20 cellular contexts compared by ENCODE assay signal in genomic region chr6:168274046-168274952, GRCh38. TPM values are rescaled to one million over a fixed set of nuclear protein-coding genes. Genes with fewer than 3 reads are reported as not detected.
DNase-seq lines count a peak whose midpoint lies in the region; ATAC-seq, FAIRE-seq and TF ChIP-seq lines count a peak whose summit lies in the region.
"Had no signal": no experiment of that assay in that cellular context is flagged by ENCODE, and none has a peak within 500 bp of the region (broad histone marks: within the 10 kb centered on the region; RNA-seq: fewer than 3 reads in every experiment).

No MANE protein-coding gene starts in this region.

- no peak overlapping the region for H3K4me3 ChIP-seq in H7 (ENCODE audit: insufficient read depth, low read depth, low read length)
- no peak overlapping the region for H3K4me3 ChIP-seq in H1 (ENCODE audit: extremely low read depth in 1 of 4, insufficient read depth in 2 of 4, low read depth in 3 of 4, low read length in 4 of 4)
- H3K4me3 ChIP-seq in lower lobe of right lung, result peak overlapping the region; percentile 14
- peak overlapping the region in 2 of 4 donors; percentile 21 to 22 for H3K4me3 ChIP-seq in upper lobe of left lung
- H3K4me3 ChIP-seq: MG63, sigmoid colon had no signal

- H3K36me3 ChIP-seq in H7 (replicated peaks; ENCODE audit: control insufficient read depth, insufficient read depth, low read length) (no peaks in the 10 kb centered on the region), H1 (ENCODE audit: control insufficient read depth in 2 of 4, insufficient read depth in 4 of 4, low read length in 3 of 4) (no peaks in the 10 kb centered on the region), lower lobe of right lung (no peaks in the 10 kb centered on the region), upper lobe of left lung (no peaks in the 10 kb centered on the region)
- H3K36me3 ChIP-seq: brain microvascular endothelial cell, MG63, sigmoid colon had no signal

- 0 out of 2 replicates have a peak overlapping the region, but pooled peaks have one; percentile 65 for H2AFZ ChIP-seq in H1 (ENCODE audit: low read length)

- peaks cover 0 to 17% (median 7%) of the 10 kb centered on the region in 4 experiments; a peak in 6 of 7 replicates for H3K4me1 ChIP-seq in H1 (replicated peaks in 1 of 4; ENCODE audit: control insufficient read depth in 3 of 4, insufficient read depth in 4 of 4, low read length in 3 of 4)
- H3K4me1 ChIP-seq in lower lobe of right lung, result peaks cover 13% of the 10 kb centered on the region
- peaks cover 0 to 24% (median 9%) of the 10 kb centered on the region in 4 donors for H3K4me1 ChIP-seq in upper lobe of left lung
- H3K4me1 ChIP-seq: sigmoid colon had no signal

- H4K8ac ChIP-seq in H1 (ENCODE audit: extremely low read depth, insufficient read depth, low read length), result no peak overlapping the region

- TF ChIP-seq POLR2A in H1 (IDR thresholded peaks at IDR 0.05; ENCODE audit: control extremely low read depth in 1 of 2, low read depth in 2 of 2, low read length in 2 of 2) (no peak), upper lobe of left lung (IDR thresholded peaks at IDR 0.05) (no peak)

- H2BK20ac ChIP-seq in H1 (ENCODE audit: low read length), result no peak overlapping the region

- 0 out of 4 replicates have a peak overlapping the region, but pooled peaks of 1 of the 2 experiments have one; percentile 12 for H3K4me2 ChIP-seq in H1 (ENCODE audit: insufficient read depth in 1 of 2, low read depth in 2 of 2, low read length in 2 of 2)

- CTCF ChIA-PET in H1 (lab: Charles Lee; ENCODE audit: partially characterized antibody), result interaction anchor here (1.0 to 1.8 kb wide), 5 partner anchors 11 to 81 kb away, joined by 3 to 6 read pairs (median 3); no protein-coding TSS in a partner anchor

- intact Hi-C loops in lower lobe of right lung (cut with DNase I), result no loop called here

- DNase-seq in H7 (peak; percentile 73), H1 (ENCODE audit: low read depth in 1 of 2, low spot score in 2 of 2) (no peak), lower lobe of right lung (no peak), upper lobe of left lung (peak in 1 of 2 donors; percentile 36), NCI-H2196 treated with DMSO at 0.1 percent for 48 hours (lab: John Stamatoyannopoulos, UW; ENCODE audit: unreplicated experiment) (no peak)
- DNase-seq in stimulated activated CD8-positive, alpha-beta memory T cell treated with anti-CD3 and anti-CD28 coated beads, Interleukin-4, amount 100 ng/mL, for 48 hours, result no peak
- DNase-seq: activated naive CD8-positive, alpha-beta T cell treated with anti-CD3 and anti-CD28 coated beads, Interleukin-2, amount 10 ng/mL, durations not matched to agents 7 days and 5 days; brain microvascular endothelial cell; cortex of kidney; DMS79 treated with DMSO at 0.1 percent for 48 hours; immature natural killer cell; MG63; midbrain; NCI-H1694; occipital lobe; sigmoid colon had no signal

- H4K20me1 ChIP-seq in H1 (replicated peaks in 1 of 2; ENCODE audit: control insufficient read depth in 1 of 2, insufficient read depth in 2 of 2, low read length in 2 of 2), result peaks cover 0 to 4% of the 10 kb centered on the region in 2 experiments

- no peak overlapping the region; the same call in 1 of the 2 replicates for H3K18ac ChIP-seq in H1 (ENCODE audit: extremely low read depth, low read length)

- H2BK5ac ChIP-seq in H1 (ENCODE audit: low read depth, low read length), result no peak overlapping the region

- H2AK5ac ChIP-seq in H1 (ENCODE audit: low read depth, low read length), result no peak overlapping the region

- WGBS in H1 (ENCODE audit: extremely low coverage in 1 of 2, insufficient coverage in 1 of 2, insufficient read length in 1 of 2, insufficient replicate concordance in 2 of 2, low coverage in 1 of 2, low lambda C conversion rate in 2 of 2, missing lambda C conversion rate in 1 of 2), 2 experiments, result 69% methylated on average over 9 of the region's 22 CpGs; no CpG with 5 or more reads in 1 of the 2 experiments
- 50 to 82% methylated on average over 13 to 21 of the region's 22 CpGs for WGBS in upper lobe of left lung, 2 donors

- TF ChIP-seq CTCF in H1 (IDR thresholded peaks at IDR 0.05; ENCODE audit: control extremely low read depth in 1 of 3, insufficient read depth in 1 of 3, low read depth in 1 of 3, low read length in 3 of 3), result no peak
- no peak for TF ChIP-seq CTCF in lower lobe of right lung (IDR thresholded peaks at IDR 0.05)
- no peak for TF ChIP-seq CTCF in upper lobe of left lung (IDR thresholded peaks at IDR 0.05)

- H3K27ac ChIP-seq in H1 (ENCODE audit: low read depth, low read length), result no peak overlapping the region
- H3K27ac ChIP-seq in lower lobe of right lung, result peak overlapping the region; percentile 41
- H3K27ac ChIP-seq in upper lobe of left lung, result peak overlapping the region in 1 of 4 donors; percentile 69
- H3K27ac ChIP-seq: brain microvascular endothelial cell, C4-2B, epithelial cell of prostate, sigmoid colon had no signal

- no peak for TF ChIP-seq RAD21 in H1 (IDR thresholded peaks at IDR 0.05 in 1 of 2, conservative IDR thresholded peaks at IDR 0.05 in 1 of 2; ENCODE audit: low read depth in 2 of 2, low read length in 2 of 2)

- TF ChIP-seq EP300 in H1 (IDR thresholded peaks at IDR 0.05; ENCODE audit: borderline replicate concordance in 1 of 2, low read depth in 2 of 2, low read length in 2 of 2) (no peak), upper lobe of left lung (IDR thresholded peaks at IDR 0.05) (no peak)

- H3K23ac ChIP-seq in H1 (ENCODE audit: insufficient read length), result no peak overlapping the region

- no peak overlapping the region for H3K14ac ChIP-seq in H1 (ENCODE audit: insufficient read length)

- peak; percentile 19 for FAIRE-seq in H1 (lab: Jason Lieb, UNC)

- no peak overlapping the region for H2BK120ac ChIP-seq in H1 (replicated peaks; ENCODE audit: low read depth, low read length)

- H3K23me2 ChIP-seq in H1 (ENCODE audit: low read depth, low read length), result peaks cover 7% of the 10 kb centered on the region; the same call in 1 of the 2 replicates

- H2BK15ac ChIP-seq in H1 (ENCODE audit: low read length), result 0 out of 2 replicates have a peak overlapping the region, but pooled peaks have one; percentile 2

- H3K4ac ChIP-seq in H1 (replicated peaks; ENCODE audit: insufficient read length, low read depth, low read length), result no peak overlapping the region

- no peak overlapping the region for H4K5ac ChIP-seq in H1 (ENCODE audit: insufficient read length, low read depth, low read length)

- no peak overlapping the region for H4K91ac ChIP-seq in H1 (replicated peaks; ENCODE audit: insufficient read length, low read length)

- peak; percentile 74 to 77 for ATAC-seq in lower lobe of right lung
- peak; percentile 7 to 61 for ATAC-seq in upper lobe of left lung (ENCODE audit: low FRiP score in 2 of 2)
- ATAC-seq in HG02610 (IDR thresholded peaks at IDR 0.05; ENCODE audit: unreplicated experiment), result no peak
- ATAC-seq: Right ventricle myocardium inferior had no signal

- H3K27me3 ChIP-seq in H7 (ENCODE audit: control insufficient read depth, insufficient read depth, low read length) (no peaks in the 10 kb centered on the region; the same call in 1 of the 2 replicates), H1 (replicated peaks in 1 of 4; ENCODE audit: control insufficient read depth in 3 of 4, extremely low read depth in 1 of 4, insufficient read depth in 3 of 4, low read length in 3 of 4) (no peaks in the 10 kb centered on the region; a peak in 1 of 7 replicates), lower lobe of right lung (ENCODE audit: low read depth) (no peaks in the 10 kb centered on the region), upper lobe of left lung (no peaks in the 10 kb centered on the region)
- H3K27me3 ChIP-seq: brain microvascular endothelial cell, MG63 had no signal

- no peak overlapping the region for H3K56ac ChIP-seq in H1 (replicated peaks; ENCODE audit: insufficient read length, low read depth, low read length)

- H3K9me3 ChIP-seq in H1 (ENCODE audit: insufficient read depth in 2 of 2, low read depth in 1 of 2, low read length in 1 of 2) (no peaks in the 10 kb centered on the region), lower lobe of right lung (no peaks in the 10 kb centered on the region), upper lobe of left lung (no peaks in the 10 kb centered on the region)
- H3K9me3 ChIP-seq: MG63, sigmoid colon had no signal

- no peak overlapping the region for H3K9ac ChIP-seq in H1 (replicated peaks in 1 of 4; ENCODE audit: extremely low read depth in 1 of 4, low read depth in 3 of 4, low read length in 3 of 4)

- H3K79me1 ChIP-seq in H1 (ENCODE audit: low read depth, low read length), result 0 out of 2 replicates have a peak, but pooled peaks cover 2% of the 10 kb centered on the region

- no peak overlapping the region for H2BK12ac ChIP-seq in H1 (ENCODE audit: low read depth, low read length)

- POLR2A ChIA-PET in H1 (lab: Charles Lee; ENCODE audit: partially characterized antibody), result no interaction called here

- H3K79me2 ChIP-seq in H1 (ENCODE audit: control insufficient read depth in 1 of 2, insufficient read depth in 2 of 2, low read length in 2 of 2), result no peaks in the 10 kb centered on the region

TF ChIP-seq in H1, 55 proteins besides CTCF, POLR2A, EP300 and RAD21:
- TF ChIP-seq SP1 (IDR thresholded peaks at IDR 0.05; ENCODE audit: low read depth, low read length), result 0 out of 2 replicates have a peak, but pooled peaks have one; percentile 9
- TF ChIP-seq RXRA (IDR thresholded peaks at IDR 0.05; ENCODE audit: insufficient read depth, low read depth, low read length), result no peak
TF ChIP-seq in H1: peak in this region for 1.

RNA-seq across cellular contexts. Expression of gene DACT2, which starts 45.3 kb away (rescaled TPM):
- total RNA-seq in H7 (2014; rRNA removed; shearing (Covaris generic)), result 5.5 and 26.6 TPM in 2 replicates
- total RNA-seq in H1 (2021; fragmentation: NEBNext Ultra II Directional; extraction: Animal tissue kit (Norgen Biotek cat#: 25700)), result 3.1 and 3.9 TPM in 2 replicates
- 2.9 and 4.8 TPM in 2 replicates for polyA plus RNA-seq in H1 (2011; rRNA removed)
- 3.4 TPM for polyA plus RNA-seq in H1 (2011; cell fraction: cytosol; rRNA removed)
- 5.3 TPM for polyA plus RNA-seq in H1 (2011; cell fraction: nucleus; rRNA removed)
- polyA plus RNA-seq in H1 (2012, experiment 1 of 2), result 2.8 to 3.8 TPM (median 3.2 TPM) in 4 replicates
- polyA plus RNA-seq in H1 (2012, experiment 2 of 2), result 3.5 TPM
- 1.6 TPM for polyA plus RNA-seq in H1 (2013, experiment 1 of 2)
- polyA plus RNA-seq in H1 (2013, experiment 2 of 2), result 1.6 TPM
- 1.1 and 1.6 TPM in 2 replicates for polyA minus RNA-seq in H1 (2011; rRNA and poly(A)+ RNA removed)
- polyA minus RNA-seq in H1 (2011; cell fraction: cytosol; rRNA and poly(A)+ RNA removed), result 4.1 TPM
- polyA minus RNA-seq in H1 (2011; cell fraction: nucleus; rRNA and poly(A)+ RNA removed), result 2.1 TPM
- total RNA-seq in lower lobe of right lung, result 2.4 TPM
- total RNA-seq in upper lobe of left lung, result 10 to 100 TPM in 1 of 6 donors, 1 to 10 TPM in 3, under 1 TPM in 2; 0.44 to 13.6 (median 3.2) TPM
- total RNA-seq: activated naive CD8-positive, alpha-beta T cell treated with anti-CD3 and anti-CD28 coated beads, Interleukin-2, amount 10 ng/mL, durations not matched to agents 7 days and 5 days had no signal
- polyA plus RNA-seq: immature natural killer cell had no signal
